ENCODE assay signal across 25 cellular contexts in the genomic region with DNA sequence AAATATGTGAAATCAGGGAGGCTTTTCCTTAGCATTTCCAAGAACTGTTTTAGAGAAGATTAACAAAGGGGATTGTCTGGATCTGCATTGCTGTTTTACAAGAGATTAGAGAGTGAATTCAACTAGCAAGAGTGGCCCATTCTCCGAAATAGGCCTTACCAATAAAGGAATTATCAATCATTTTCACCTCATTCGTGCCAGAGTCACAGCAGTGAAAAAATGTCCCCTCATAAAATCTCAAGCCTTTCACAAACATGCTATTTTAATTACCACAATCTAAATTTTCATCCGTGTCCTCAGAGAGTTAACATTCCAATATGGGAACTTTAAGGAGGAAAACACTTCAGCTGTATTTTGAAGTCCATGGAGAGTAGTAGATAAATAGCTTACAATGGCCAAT.
DNase-seq lines count a peak whose midpoint lies in the region; ATAC-seq, FAIRE-seq and TF ChIP-seq lines count a peak whose summit lies in the region.
"Had no signal": no experiment of that assay in that cellular context is flagged by ENCODE, and none has a peak within 500 bp of the region (broad histone marks: within the 10 kb centered on the region; RNA-seq: fewer than 3 reads in every experiment).

No MANE protein-coding gene starts in this region.

- no peaks in the 10 kb centered on the region for H3K27me3 ChIP-seq in HAP-1 (ENCODE audit: low read depth)
- H3K27me3 ChIP-seq: BE2C had no signal

- H3K36me3 Mint-ChIP-seq in WTC11, result no peaks in the 10 kb centered on the region
- peaks cover 1% of the 10 kb centered on the region for H3K36me3 Mint-ChIP-seq in neural crest cell (ENCODE audit: low read depth)
- H3K36me3 Mint-ChIP-seq: CD14-positive monocyte; CD8-positive, alpha-beta memory T cell had no signal

- intact Hi-C loops in posterior vena cava (cut with DNase I), result no loop called here

- H3K9me3 Mint-ChIP-seq in WTC11, result no peaks in the 10 kb centered on the region
- H3K9me3 Mint-ChIP-seq in neural crest cell, result peaks cover 1% of the 10 kb centered on the region
- H3K9me3 Mint-ChIP-seq: CD4-positive, alpha-beta T cell; CD8-positive, alpha-beta memory T cell had no signal

- no peak for TF ChIP-seq POLR2A in A549 (IDR thresholded peaks at IDR 0.05; ENCODE audit: low read length)

- ATAC-seq in A549, result no peak
- ATAC-seq in WTC11, result no peak
- ATAC-seq: GM12878, HCT116 had no signal

- no peaks in the 10 kb centered on the region for H3K9me3 ChIP-seq in A549
- no peaks in the 10 kb centered on the region for H3K9me3 ChIP-seq in HAP-1
- H3K9me3 ChIP-seq: BE2C; BLaER1 treated with 17β-estradiol and CSF1 and Interleukin-3, amounts not matched to agents 10 nM and 100 nM had no signal

- 11% methylated on average over 3 of the region's 3 CpGs for WGBS in A549 (ENCODE audit: missing lambda C conversion rate)

- DNase-seq in A549 (ENCODE audit: low read depth in 1 of 2, low spot score in 1 of 2) (no peak), HAP-1 (ENCODE audit: low spot score in 2 of 2) (peak; percentile 55 to 99), WTC11 (ENCODE audit: low spot score) (no peak), neural crest cell (ENCODE audit: low read depth, low spot score) (no peak), posterior vena cava (ENCODE audit: low spot score) (no peak), RWPE1 (ENCODE audit: low spot score) (no peak), kidney glomerular epithelial cell (lab: John Stamatoyannopoulos, UW) (no peak)
- no peak for DNase-seq in activated CD4-positive, alpha-beta T cell treated with anti-CD3 and anti-CD28 coated beads for 4 hours
- DNase-seq: ACHN; AML-193; BE2C; CD4-positive, alpha-beta T cell; CD8-positive, alpha-beta memory T cell; DMS 273 treated with DMSO at 0.1 percent for 48 hours; DMS79; EL; GDM1; GOT3 had no signal

- H3K4me2 ChIP-seq in A549, result no peak overlapping the region
- H3K4me2 ChIP-seq: BLaER1 treated with 17β-estradiol and CSF1 and Interleukin-3, amounts not matched to agents 10 nM and 100 nM had no signal

- POLR2A ChIA-PET in A549 (lab: Yijun Ruan, JAX), result no interaction called here
- POLR2A ChIA-PET in WTC11 (lab: Charles Lee), result no interaction called here
- POLR2A ChIA-PET in RWPE1 (lab: Yijun Ruan, JAX; ENCODE audit: low non-redundant PET), result no interaction called here

- FAIRE-seq in A549 (lab: Jason Lieb, UNC), result peak; percentile 72
- FAIRE-seq: A204.1, GM12878, H54 had no signal

- H3K4me1 Mint-ChIP-seq in WTC11 (peaks cover 7% of the 10 kb centered on the region), neural crest cell (peaks cover 64% of the 10 kb centered on the region)
- H3K4me1 Mint-ChIP-seq: CD14-positive monocyte; CD8-positive, alpha-beta memory T cell had no signal

- TF ChIP-seq EP300 in A549 (IDR thresholded peaks at IDR 0.05), result no peak

- H3K27me3 Mint-ChIP-seq in WTC11 (ENCODE audit: low read depth) (no peaks in the 10 kb centered on the region), neural crest cell (ENCODE audit: low read depth) (no peaks in the 10 kb centered on the region)
- H3K27me3 Mint-ChIP-seq: CD4-positive, alpha-beta T cell; CD8-positive, alpha-beta memory T cell had no signal

- H3K27ac Mint-ChIP-seq in WTC11 (peak overlapping the region; percentile 48; the same call in 1 of the 2 replicates), neural crest cell (ENCODE audit: unreplicated experiment) (peak overlapping the region; percentile 40)
- H3K27ac Mint-ChIP-seq: CD14-positive monocyte; CD4-positive, alpha-beta T cell; CD8-positive, alpha-beta memory T cell had no signal

- H3K4me1 ChIP-seq in A549 (no peaks in the 10 kb centered on the region), HAP-1 (peaks cover 31% of the 10 kb centered on the region)
- H3K4me1 ChIP-seq: BE2C; BLaER1 treated with 17β-estradiol and CSF1 and Interleukin-3, amounts not matched to agents 10 nM and 100 nM had no signal

- H3K4me3 Mint-ChIP-seq in WTC11 (no peak overlapping the region), neural crest cell (no peak overlapping the region)
- H3K4me3 Mint-ChIP-seq: CD14-positive monocyte; CD4-positive, alpha-beta T cell; CD8-positive, alpha-beta memory T cell had no signal

- H3K36me3 ChIP-seq in HAP-1 (replicated peaks), result no peaks in the 10 kb centered on the region
- H3K36me3 ChIP-seq: BE2C; BLaER1 treated with 17β-estradiol and CSF1 and Interleukin-3, amounts not matched to agents 10 nM and 100 nM had no signal

- H3K4me3 ChIP-seq in A549 (no peak overlapping the region), HAP-1 (no peak overlapping the region)
- H3K4me3 ChIP-seq: BLaER1 treated with 17β-estradiol and CSF1 and Interleukin-3, amounts not matched to agents 10 nM and 100 nM; GM12878 had no signal

- in situ Hi-C loops in HAP-1 (cut with MboI; ENCODE audit: low sequenced_read_pairs), result no loop called here

- no peak for TF ChIP-seq RAD21 in A549 (conservative IDR thresholded peaks at IDR 0.05 in 1 of 2, IDR thresholded peaks at IDR 0.05 in 1 of 2)

- TF ChIP-seq CTCF in A549 (IDR thresholded peaks at IDR 0.05) (no peak), WTC11 (IDR thresholded peaks at IDR 0.05) (no peak), neural crest cell (conservative IDR thresholded peaks at IDR 0.05) (no peak), RWPE1 (conservative IDR thresholded peaks at IDR 0.05; ENCODE audit: low read depth) (no peak)

- CTCF ChIA-PET in A549 (lab: Yijun Ruan, JAX) (no interaction called here), WTC11 (lab: Charles Lee) (no interaction called here), RWPE1 (lab: Yijun Ruan, JAX) (no interaction called here)

- H3K27ac ChIP-seq in A549 (no peak overlapping the region), RWPE1 (no peak overlapping the region)
- H3K27ac ChIP-seq: 22Rv1; BLaER1 treated with 17β-estradiol and CSF1 and Interleukin-3, amounts not matched to agents 10 nM and 100 nM had no signal

TF ChIP-seq in A549, 52 proteins besides CTCF, POLR2A, EP300 and RAD21:
- no peak for TF ChIP-seq HOXA7 (CRISPR knock-in tag; IDR thresholded peaks at IDR 0.05)
- TF ChIP-seq NR3C1 (IDR thresholded peaks at IDR 0.05), result no peak
- no peak for TF ChIP-seq BHLHE40 (IDR thresholded peaks at IDR 0.05; ENCODE audit: low read depth, low read length)
- TF ChIP-seq HDAC2 (IDR thresholded peaks at IDR 0.05), result no peak
- no peak for TF ChIP-seq JUN (IDR thresholded peaks at IDR 0.05)
- no peak for TF ChIP-seq RCOR1 (IDR thresholded peaks at IDR 0.05; ENCODE audit: low read depth, low read length)
- TF ChIP-seq EHMT2 (IDR thresholded peaks at IDR 0.05; ENCODE audit: low read depth), result no peak
- TF ChIP-seq E2F6 (IDR thresholded peaks at IDR 0.05; ENCODE audit: borderline replicate concordance, low read depth), result no peak

TF ChIP-seq in WTC11, 78 proteins besides CTCF, POLR2A, EP300 and RAD21 (continues in another document):
- TF ChIP-seq, protein P1, sequence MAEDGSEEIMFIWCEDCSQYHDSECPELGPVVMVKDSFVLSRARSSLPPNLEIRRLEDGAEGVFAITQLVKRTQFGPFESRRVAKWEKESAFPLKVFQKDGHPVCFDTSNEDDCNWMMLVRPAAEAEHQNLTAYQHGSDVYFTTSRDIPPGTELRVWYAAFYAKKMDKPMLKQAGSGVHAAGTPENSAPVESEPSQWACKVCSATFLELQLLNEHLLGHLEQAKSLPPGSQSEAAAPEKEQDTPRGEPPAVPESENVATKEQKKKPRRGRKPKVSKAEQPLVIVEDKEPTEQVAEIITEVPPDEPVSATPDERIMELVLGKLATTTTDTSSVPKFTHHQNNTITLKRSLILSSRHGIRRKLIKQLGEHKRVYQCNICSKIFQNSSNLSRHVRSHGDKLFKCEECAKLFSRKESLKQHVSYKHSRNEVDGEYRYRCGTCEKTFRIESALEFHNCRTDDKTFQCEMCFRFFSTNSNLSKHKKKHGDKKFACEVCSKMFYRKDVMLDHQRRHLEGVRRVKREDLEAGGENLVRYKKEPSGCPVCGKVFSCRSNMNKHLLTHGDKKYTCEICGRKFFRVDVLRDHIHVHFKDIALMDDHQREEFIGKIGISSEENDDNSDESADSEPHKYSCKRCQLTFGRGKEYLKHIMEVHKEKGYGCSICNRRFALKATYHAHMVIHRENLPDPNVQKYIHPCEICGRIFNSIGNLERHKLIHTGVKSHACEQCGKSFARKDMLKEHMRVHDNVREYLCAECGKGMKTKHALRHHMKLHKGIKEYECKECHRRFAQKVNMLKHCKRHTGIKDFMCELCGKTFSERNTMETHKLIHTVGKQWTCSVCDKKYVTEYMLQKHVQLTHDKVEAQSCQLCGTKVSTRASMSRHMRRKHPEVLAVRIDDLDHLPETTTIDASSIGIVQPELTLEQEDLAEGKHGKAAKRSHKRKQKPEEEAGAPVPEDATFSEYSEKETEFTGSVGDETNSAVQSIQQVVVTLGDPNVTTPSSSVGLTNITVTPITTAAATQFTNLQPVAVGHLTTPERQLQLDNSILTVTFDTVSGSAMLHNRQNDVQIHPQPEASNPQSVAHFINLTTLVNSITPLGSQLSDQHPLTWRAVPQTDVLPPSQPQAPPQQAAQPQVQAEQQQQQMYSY (CRISPR knock-in tag; IDR thresholded peaks at IDR 0.05), result no peak
- TF ChIP-seq ATF2 (CRISPR knock-in tag; IDR thresholded peaks at IDR 0.05; ENCODE audit: borderline replicate concordance, low read depth) (no peak), RELA (CRISPR knock-in tag; IDR thresholded peaks at IDR 0.05; ENCODE audit: borderline replicate concordance) (no peak), SMAD3 (CRISPR knock-in tag; IDR thresholded peaks at IDR 0.05; ENCODE audit: borderline replicate concordance) (no peak), NR2C2 (CRISPR knock-in tag; IDR thresholded peaks at IDR 0.05) (no peak), SMAD4 (CRISPR knock-in tag; IDR thresholded peaks at IDR 0.05) (no peak)
- TF ChIP-seq, protein P2, sequence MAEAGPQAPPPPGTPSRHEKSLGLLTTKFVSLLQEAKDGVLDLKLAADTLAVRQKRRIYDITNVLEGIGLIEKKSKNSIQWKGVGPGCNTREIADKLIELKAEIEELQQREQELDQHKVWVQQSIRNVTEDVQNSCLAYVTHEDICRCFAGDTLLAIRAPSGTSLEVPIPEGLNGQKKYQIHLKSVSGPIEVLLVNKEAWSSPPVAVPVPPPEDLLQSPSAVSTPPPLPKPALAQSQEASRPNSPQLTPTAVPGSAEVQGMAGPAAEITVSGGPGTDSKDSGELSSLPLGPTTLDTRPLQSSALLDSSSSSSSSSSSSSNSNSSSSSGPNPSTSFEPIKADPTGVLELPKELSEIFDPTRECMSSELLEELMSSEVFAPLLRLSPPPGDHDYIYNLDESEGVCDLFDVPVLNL (CRISPR knock-in tag; IDR thresholded peaks at IDR 0.05; ENCODE audit: borderline replicate concordance, low read depth), result no peak

Comparison
In these comparisons a context has a peak if more than half of its experiments do, and no peak if none do; other contexts are left out.
1. DNase-seq: peak in HAP-1 (2 of 2); none in A549 (0 of 2), WTC11 (single experiment), neural crest cell (single experiment), posterior vena cava (single experiment), activated CD4-positive, alpha-beta T cell treated with anti-CD3 and anti-CD28 coated beads for 4 hours (0 of 2), RWPE1 (single experiment) and kidney glomerular epithelial cell (single experiment).